8 cellular contexts compared by ENCODE assay signal in genomic region chr2:74441690-74442482, GRCh38. TPM values are rescaled to one million over a fixed set of nuclear protein-coding genes. Genes with fewer than 3 reads are reported as not detected.
DNase-seq lines count a peak whose midpoint lies in the region.

TSS of gene RTKN (minus strand) at chr2:74441937. CDS start at chr2:74441816, 121 bp downstream.

- H3K4me3 ChIP-seq in iPS-18c (ENCODE audit: insufficient read depth, low read depth, low read length) = peak within 1 kb of the TSS; percentile 92
- H3K4me3 ChIP-seq in skeletal muscle tissue (ENCODE audit: low read length in 3 of 3) = peak within 1 kb of the TSS; percentile 78 to 85 (median 80)

- peak; percentile 22 for DNase-seq in stimulated activated CD4-positive, alpha-beta T cell treated with anti-CD3 and anti-CD28 coated beads, Interleukin-1b, Interleukin-23, amount 100 ng/mL, for 48 hours
- DNase-seq in stimulated activated CD4-positive, alpha-beta T cell treated with anti-CD3 and anti-CD28 coated beads, Interleukin-12 subunit alpha, Interleukin-12 subunit beta, amount 100 ng/mL, for 4 hours = no peak
- peak; percentile 27 for DNase-seq in NCI-H2171 treated with DMSO at 0.1 percent for 48 hours (lab: John Stamatoyannopoulos, UW)
- DNase-seq in astrocyte of the hippocampus (ENCODE audit: low read depth, low spot score) = peak; percentile 37
- no peak for DNase-seq in medulla oblongata (ENCODE audit: extremely low spot score)
- no peak for DNase-seq in COLO829 (ENCODE audit: low spot score)

- no peaks in the 10 kb centered on the region for H3K36me3 ChIP-seq in skeletal muscle tissue (ENCODE audit: control insufficient read depth in 3 of 3, insufficient read depth in 3 of 3, low read length in 3 of 3)

- peak within 1 kb of the TSS; percentile 72 to 85 (median 81) for H3K9ac ChIP-seq in skeletal muscle tissue (ENCODE audit: low read depth in 1 of 3, low read length in 3 of 3)

- H3K27ac ChIP-seq in skeletal muscle tissue (ENCODE audit: low read depth, low read length) = peak within 1 kb of the TSS; percentile 76

- H3K9me3 ChIP-seq in iPS-18c (ENCODE audit: control insufficient read depth, insufficient read depth, low read length) (no peaks in the 10 kb centered on the region), skeletal muscle tissue (ENCODE audit: control insufficient read depth in 3 of 3, low read length in 3 of 3) (no peaks in the 10 kb centered on the region)

- H3K4me1 ChIP-seq in skeletal muscle tissue (ENCODE audit: control insufficient read depth in 3 of 3, insufficient read depth in 3 of 3, low read length in 3 of 3) = peaks cover 21 to 33% (median 32%) of the 10 kb centered on the region in 3 donors

- peaks cover 0 to 37% (median 30%) of the 10 kb centered on the region in 3 donors for H3K27me3 ChIP-seq in skeletal muscle tissue (ENCODE audit: control insufficient read depth in 3 of 3, insufficient read depth in 3 of 3, low read length in 3 of 3)

RNA-seq across cellular contexts. Expression of gene RTKN, which starts in this region (rescaled TPM):
- 26.6 TPM for total RNA-seq in skeletal muscle tissue

Comparison
In these comparisons a context has a peak if more than half of its experiments do, and no peak if none do; other contexts are left out.
1. DNase-seq: peak in stimulated activated CD4-positive, alpha-beta T cell treated with anti-CD3 and anti-CD28 coated beads, Interleukin-1b, Interleukin-23, amount 100 ng/mL, for 48 hours (single experiment), NCI-H2171 treated with DMSO at 0.1 percent for 48 hours (single experiment) and astrocyte of the hippocampus (single experiment); none in stimulated activated CD4-positive, alpha-beta T cell treated with anti-CD3 and anti-CD28 coated beads, Interleukin-12 subunit alpha, Interleukin-12 subunit beta, amount 100 ng/mL, for 4 hours (single experiment), medulla oblongata (single experiment) and COLO829 (single experiment).